13 cellular contexts compared by ENCODE assay signal in the genomic region with DNA sequence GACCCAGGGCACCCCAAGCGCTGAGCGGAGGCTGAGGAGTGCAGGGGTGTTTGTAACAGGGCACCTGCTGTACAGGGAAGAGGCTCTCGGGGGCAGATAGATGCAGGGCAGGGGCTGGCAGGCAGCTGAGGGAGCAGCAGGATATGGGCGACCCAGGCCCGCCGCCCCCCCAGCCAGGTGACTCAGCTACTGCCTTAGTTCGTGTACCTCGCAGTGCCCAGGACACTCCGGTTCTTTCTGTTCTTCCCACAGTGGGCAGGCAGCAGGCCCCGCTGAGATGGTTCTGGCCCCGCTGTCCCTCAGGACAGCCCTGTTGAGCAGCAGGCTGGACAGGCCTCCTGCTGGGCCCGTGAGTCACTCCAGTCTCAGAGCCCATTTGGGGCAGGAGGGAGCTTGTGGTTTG. TPM values are rescaled to one million over a fixed set of nuclear protein-coding genes. Genes with fewer than 3 reads are reported as not detected.
A peak's percentile ranks its signal among the peaks of the same experiment; 100 is the strongest.
DNase-seq lines count a peak whose midpoint lies in the region; ATAC-seq, FAIRE-seq and TF ChIP-seq lines count a peak whose summit lies in the region.
"Had no signal": no experiment of that assay in that cellular context is flagged by ENCODE, and none has a peak within 500 bp of the region (broad histone marks: within the 10 kb centered on the region; RNA-seq: fewer than 3 reads in every experiment).

No MANE protein-coding gene starts in this region.

- 72 to 80% methylated on average over 12 of the region's 12 CpGs for WGBS in pancreas, 2 donors

- H3K9me3 ChIP-seq in Caco-2 (no peaks in the 10 kb centered on the region), pancreas (no peaks in the 10 kb centered on the region)

- TF ChIP-seq POLR2A in GM18505 (IDR thresholded peaks at IDR 0.05; ENCODE audit: borderline replicate concordance, extremely low read depth, insufficient read depth, insufficient read length) = no peak

- no peaks in the 10 kb centered on the region for H3K9me3 Mint-ChIP-seq in Caco-2 (ENCODE audit: unreplicated experiment)

- H3K36me3 ChIP-seq in Caco-2 (ENCODE audit: control insufficient read depth, insufficient read depth, low read length) = no peaks in the 10 kb centered on the region
- H3K36me3 ChIP-seq in pancreas = no peaks in the 10 kb centered on the region

- FAIRE-seq in pancreas (lab: Jason Lieb, UNC) = no peak
- FAIRE-seq: endometrium, islet of Langerhans, TTC549 had no signal

- TF ChIP-seq CTCF in Caco-2 (IDR thresholded peaks at IDR 0.05; ENCODE audit: insufficient read depth in 1 of 2, low read depth in 1 of 2, low read length in 1 of 2, severe bottlenecking in 1 of 2, unreplicated experiment in 1 of 2) (no peak), pancreas (IDR thresholded peaks at IDR 0.05) (no peak)

- POLR2A ChIA-PET in Caco-2 (lab: Charles Lee) = interaction anchor here (1.2 kb wide), 1 partner anchor 16 kb away, joined by 6 read pairs; a partner anchor contains a TSS

- H3K27me3 Mint-ChIP-seq in Caco-2 (ENCODE audit: insufficient read depth, unreplicated experiment) = no peaks in the 10 kb centered on the region

- H3K4me3 Mint-ChIP-seq in Caco-2 (ENCODE audit: unreplicated experiment) = no peak overlapping the region

- H3K4me1 ChIP-seq in Caco-2 = peaks cover 33% of the 10 kb centered on the region
- peaks cover 22 to 28% (median 23%) of the 10 kb centered on the region in 3 donors for H3K4me1 ChIP-seq in pancreas

- ATAC-seq in pancreas = peak; percentile 4 to 13 (median 8)
- no peak for ATAC-seq in GM18505 (IDR thresholded peaks at IDR 0.05; ENCODE audit: unreplicated experiment)
- no peak for ATAC-seq in HG02588 (IDR thresholded peaks at IDR 0.05; ENCODE audit: unreplicated experiment)

- H3K4me1 Mint-ChIP-seq in Caco-2 (ENCODE audit: low read depth, unreplicated experiment) = peaks cover 22% of the 10 kb centered on the region

- CTCF ChIA-PET in Caco-2 (lab: Charles Lee) = interaction anchor here (1.0 kb wide), 1 partner anchor 23 kb away, joined by 3 read pairs; no protein-coding TSS in a partner anchor

- intact Hi-C loops in Caco-2 (cut with micrococcal nuclease; ENCODE audit: unreplicated experiment) = loop anchor here (10.0 kb wide), 1 partner anchor 708 kb away; no protein-coding TSS in a partner anchor
- intact Hi-C loops in pancreas (cut with DNase I) = no loop called here

- H3K4me3 ChIP-seq in Caco-2 (ENCODE audit: low read depth, low read length) (no peak overlapping the region), pancreas (no peak overlapping the region)

- H3K27me3 ChIP-seq in Caco-2 (replicated peaks; ENCODE audit: control insufficient read depth, insufficient read depth, low read length) (no peaks in the 10 kb centered on the region), pancreas (no peaks in the 10 kb centered on the region)

- DNase-seq in Caco-2 = no peak
- peak; percentile 60 for DNase-seq in RPMI7951 (ENCODE audit: low read depth)
- peak; percentile 32 for DNase-seq in fibroblast of gingiva (ENCODE audit: low read depth)
- peak in 2 of 6 donors; percentile 62 to 65 for DNase-seq in pancreas
- DNase-seq in activated CD4-positive, alpha-beta T cell treated with anti-CD3 and anti-CD28 coated beads, Interleukin-2, amount 50 U/mL, for 4 hours = no peak
- DNase-seq in NOMO-1 (lab: John Stamatoyannopoulos, UW; ENCODE audit: unreplicated experiment in 2 of 2) = no peak
- DNase-seq: DMS153, NCI-H1417 treated with DMSO at 0.1 percent for 48 hours had no signal

- H3K27ac Mint-ChIP-seq in Caco-2 (ENCODE audit: unreplicated experiment) = peak overlapping the region; percentile 80

- H3K36me3 Mint-ChIP-seq in Caco-2 (ENCODE audit: insufficient read depth, unreplicated experiment) = peaks cover 18% of the 10 kb centered on the region

- peak overlapping the region; percentile 82 to 93 (median 87) for H3K27ac ChIP-seq in pancreas

- BruUV-seq in Caco-2 (replicated peaks; lab: Mats Ljungman, UMichigan) = no TSS peak

RNA-seq across cellular contexts. Expression of a gene that starts 16.2 kb away (rescaled TPM):
- total RNA-seq in Caco-2 (2022) (18.7 and 19.1 TPM in 2 replicates), pancreas (1 to 10 TPM in 4 of 6 donors, under 1 TPM in 2; 0.16 to 9.0 (median 2.1) TPM)
- total RNA-seq in RPMI7951 (2014; rRNA removed; shearing (Covaris generic)) = 26.9 and 28.0 TPM in 2 replicates
- polyA plus RNA-seq in pancreas = 1 to 10 TPM; 2.6 to 5.9 TPM

RNA-seq across cellular contexts. Expression of a gene that starts 27.5 kb away (rescaled TPM):
- total RNA-seq in Caco-2 (2022) (15.0 and 25.5 TPM in 2 replicates), pancreas (10 to 100 TPM in 5 of 6 donors, 1 to 10 TPM in 1; 9.2 to 23.1 (median 19.2) TPM)
- total RNA-seq in RPMI7951 (2014; rRNA removed; shearing (Covaris generic)) = 0.39 and 1.2 TPM in 2 replicates
- polyA plus RNA-seq in pancreas = 10 to 100 TPM; 36.1 to 71.4 TPM

Comparison
In these comparisons a context has a peak if more than half of its experiments do, and no peak if none do; other contexts are left out.
1. DNase-seq: peak in RPMI7951 (single experiment) and fibroblast of gingiva (single experiment); none in Caco-2 (0 of 2), activated CD4-positive, alpha-beta T cell treated with anti-CD3 and anti-CD28 coated beads, Interleukin-2, amount 50 U/mL, for 4 hours (0 of 2) and NOMO-1 (0 of 2).
2. ATAC-seq: peak in pancreas (4 of 4); none in GM18505 (single experiment) and HG02588 (single experiment).